In the genomic region with DNA sequence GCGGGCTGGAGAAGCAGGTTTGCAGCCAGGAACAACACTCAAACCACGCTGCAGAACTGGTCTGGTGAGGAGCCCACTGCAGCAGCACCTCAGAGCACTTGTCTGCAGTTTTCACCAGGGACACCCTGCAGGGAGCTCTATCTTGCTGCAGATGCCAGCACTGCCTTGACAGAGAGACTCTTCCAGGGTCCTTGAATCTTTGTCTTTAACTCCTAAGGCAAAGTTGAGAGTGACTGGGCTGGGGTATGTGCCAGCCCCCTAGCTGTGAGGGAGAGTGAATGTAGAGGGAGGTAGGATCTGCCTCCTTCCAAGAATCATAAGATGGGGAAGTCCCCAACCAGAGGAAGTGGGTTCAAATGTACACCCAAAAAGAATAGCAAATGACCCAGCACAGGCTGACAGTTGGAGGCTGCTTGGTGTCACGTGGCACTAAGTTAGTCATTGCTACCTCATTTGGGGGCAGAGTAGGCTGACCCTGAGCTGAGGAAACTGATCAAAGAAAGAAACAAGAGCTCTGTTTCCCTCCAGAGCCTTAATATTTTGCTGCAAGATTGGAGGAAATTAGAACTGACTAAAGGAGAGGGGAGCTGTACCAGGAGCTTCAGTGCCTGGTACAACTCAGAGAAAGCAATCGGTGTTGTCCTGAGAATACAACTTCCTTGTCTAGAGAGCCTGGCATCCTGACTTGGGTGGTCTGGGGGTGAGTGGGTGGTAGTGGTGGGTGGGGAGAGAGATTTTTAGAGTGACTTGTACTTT, we compare ENCODE assay signal across 8 cellular contexts. TPM values are rescaled to one million over a fixed set of nuclear protein-coding genes. Genes with fewer than 3 reads are reported as not detected.
DNase-seq lines count a peak whose midpoint lies in the region; ATAC-seq, FAIRE-seq and TF ChIP-seq lines count a peak whose summit lies in the region.

No MANE protein-coding gene starts in this region.

- no peak for TF ChIP-seq POLR2A in GM18505 (IDR thresholded peaks at IDR 0.05; ENCODE audit: borderline replicate concordance, extremely low read depth, insufficient read depth, insufficient read length)

- peak overlapping the region; percentile 47 for H3K27ac ChIP-seq in keratinocyte (ENCODE audit: control insufficient read depth, insufficient read depth, low read length)

- peak; percentile 76 for ATAC-seq in GM18505 (IDR thresholded peaks at IDR 0.05; ENCODE audit: unreplicated experiment)
- peak; percentile 69 for ATAC-seq in HG02571 (IDR thresholded peaks at IDR 0.05; ENCODE audit: unreplicated experiment)

- DNase-seq in NAMALWA (ENCODE audit: low spot score) (peak; percentile 60), keratinocyte (ENCODE audit: low read depth, low spot score) (no peak), stromal cell of bone marrow (ENCODE audit: low read depth) (peak; percentile 16), COR-L47 (lab: John Stamatoyannopoulos, UW) (no peak), AG08395 (ENCODE audit: low spot score) (no peak)
- DNase-seq in activated CD8-positive, alpha-beta memory T cell treated with anti-CD3 and anti-CD28 coated beads, Interleukin-2, amount 50 U/mL, for 48 hours, result peak; percentile 69

- peak overlapping the region; percentile 7 for H3K9ac ChIP-seq in keratinocyte (ENCODE audit: control insufficient read depth, extremely low read depth, insufficient read depth, low read length)

- dilution Hi-C loops in keratinocyte (cut with MboI; ENCODE audit: extremely low pct_ligation_motif_present, low sequenced_read_pairs), result no loop called here

- H3K4me1 ChIP-seq in keratinocyte (ENCODE audit: control insufficient read depth, extremely low read depth, insufficient read depth, low read length), result peaks cover 31% of the 10 kb centered on the region

- peak overlapping the region; percentile 54 for H3K4me2 ChIP-seq in keratinocyte (ENCODE audit: control insufficient read depth, extremely low read depth, insufficient read depth, low read depth, low read length)

- H3K4me3 ChIP-seq in keratinocyte (ENCODE audit: control insufficient read depth in 2 of 3, extremely low read depth in 1 of 3, insufficient read depth in 2 of 3, low read depth in 1 of 3, low read length in 3 of 3), result no peak overlapping the region

- FAIRE-seq in keratinocyte (lab: Jason Lieb, UNC), result peak; percentile 60

- no peaks in the 10 kb centered on the region for H3K9me1 ChIP-seq in keratinocyte (ENCODE audit: control insufficient read depth, extremely low read depth, insufficient read depth, low read length)

- H3K36me3 ChIP-seq in keratinocyte (ENCODE audit: control insufficient read depth in 2 of 2, extremely low read depth in 1 of 2, insufficient read depth in 2 of 2, low read length in 2 of 2), result no peaks in the 10 kb centered on the region

- no peaks in the 10 kb centered on the region for H4K20me1 ChIP-seq in keratinocyte (ENCODE audit: control insufficient read depth, extremely low read depth, insufficient read depth, low read length)

- no peak for TF ChIP-seq CTCF in keratinocyte (optimal IDR thresholded peaks at IDR 0.05 in 1 of 3, IDR thresholded peaks at IDR 0.05 in 1 of 3, conservative IDR thresholded peaks at IDR 0.05 in 1 of 3; ENCODE audit: extremely low read depth in 1 of 3, insufficient read depth in 2 of 3, low read length in 3 of 3)

- no peak overlapping the region for H2AFZ ChIP-seq in keratinocyte (ENCODE audit: control insufficient read depth, low read length)

- H3K79me2 ChIP-seq in keratinocyte (ENCODE audit: control insufficient read depth, insufficient read depth, low read length), result no peaks in the 10 kb centered on the region

- no peaks in the 10 kb centered on the region for H3K9me3 ChIP-seq in keratinocyte (ENCODE audit: control insufficient read depth, low read depth, low read length)

- no peaks in the 10 kb centered on the region for H3K27me3 ChIP-seq in keratinocyte (ENCODE audit: control insufficient read depth, extremely low read depth, insufficient read depth, low read length)

RNA-seq across cellular contexts. Expression of a gene that starts 28.2 kb away (rescaled TPM):
- polyA plus RNA-seq in keratinocyte, result 53.6 to 66.5 TPM (median 55.7 TPM) in 3 replicates
- 59.4 TPM for polyA plus RNA-seq in keratinocyte (2011; ENCODE audit: low read depth)
- 34.0 and 54.8 TPM in 2 replicates for polyA plus RNA-seq in keratinocyte (2011; cell fraction: cytosol; rRNA removed)
- polyA plus RNA-seq in keratinocyte (2011; cell fraction: nucleus; rRNA removed), result 266 and 282 TPM in 2 replicates
- polyA plus RNA-seq in keratinocyte (2012; ENCODE audit: low replicate concordance), result 67.6 and 78.3 TPM in 2 replicates
- polyA minus RNA-seq in keratinocyte, result 223 to 344 TPM (median 328 TPM) in 3 replicates
- 106 TPM for polyA minus RNA-seq in keratinocyte (2011; cell fraction: cytosol; rRNA and poly(A)+ RNA removed)
- polyA minus RNA-seq in keratinocyte (2011; cell fraction: nucleus; rRNA and poly(A)+ RNA removed), result 327 and 509 TPM in 2 replicates

Comparison
In these comparisons a context has a peak if more than half of its experiments do, and no peak if none do; other contexts are left out.
1. DNase-seq: peak in NAMALWA (single experiment), activated CD8-positive, alpha-beta memory T cell treated with anti-CD3 and anti-CD28 coated beads, Interleukin-2, amount 50 U/mL, for 48 hours (single experiment) and stromal cell of bone marrow (single experiment); none in keratinocyte (single experiment), COR-L47 (single experiment) and AG08395 (single experiment).